Comparison of ENCODE assay signal across 1 cellular context in the genomic region with DNA sequence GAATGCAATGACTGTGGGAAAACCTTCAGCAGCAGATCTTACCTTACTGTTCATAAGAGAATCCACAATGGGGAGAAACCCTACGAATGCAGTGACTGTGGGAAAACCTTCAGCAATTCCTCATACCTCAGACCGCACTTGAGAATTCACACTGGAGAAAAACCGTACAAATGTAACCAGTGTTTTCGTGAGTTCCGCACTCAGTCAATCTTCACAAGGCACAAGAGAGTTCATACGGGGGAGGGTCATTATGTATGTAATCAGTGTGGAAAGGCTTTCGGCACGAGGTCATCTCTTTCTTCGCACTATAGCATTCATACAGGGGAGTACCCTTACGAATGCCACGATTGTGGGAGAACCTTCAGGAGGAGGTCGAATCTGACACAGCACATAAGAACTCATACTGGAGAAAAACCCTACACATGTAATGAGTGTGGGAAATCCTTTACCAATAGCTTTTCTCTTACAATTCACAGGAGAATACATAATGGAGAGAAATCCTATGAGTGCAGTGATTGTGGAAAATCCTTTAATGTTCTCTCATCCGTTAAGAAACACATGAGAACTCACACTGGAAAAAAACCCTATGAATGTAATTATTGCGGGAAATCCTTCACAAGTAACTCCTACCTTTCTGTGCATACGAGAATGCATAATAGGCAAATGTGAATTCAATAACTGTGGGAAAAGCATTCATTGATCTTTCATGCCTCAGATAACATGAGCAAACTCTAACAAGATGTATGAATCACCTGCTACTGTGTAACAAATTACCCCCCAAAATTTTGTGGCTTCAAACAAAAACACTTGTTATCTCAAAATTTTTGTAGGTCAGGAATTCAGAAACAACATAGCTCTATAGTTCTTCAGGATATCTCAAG.
TF ChIP-seq lines count a peak whose summit lies in the region.

No MANE protein-coding gene starts in this region.

TF ChIP-seq in A549, 52 proteins besides CTCF, POLR2A, EP300 and RAD21:
- peak; percentile 24; the same call in 1 of the 2 replicates for TF ChIP-seq REST (IDR thresholded peaks at IDR 0.05)
- TF ChIP-seq GATA3 (IDR thresholded peaks at IDR 0.05; ENCODE audit: borderline replicate concordance) = peak; percentile 18; the same call in 1 of the 2 replicates
- TF ChIP-seq KDM1A (IDR thresholded peaks at IDR 0.05; ENCODE audit: low read depth) = peak; percentile 73; the same call in 1 of the 2 replicates
- no peak for TF ChIP-seq RARB (CRISPR knock-in tag; IDR thresholded peaks at IDR 0.05)
- TF ChIP-seq SREBF2 (IDR thresholded peaks at IDR 0.05) = no peak
